ENCODE assay signal across 23 cellular contexts in genomic region chr11:134118016-134118415, GRCh38. TPM values are rescaled to one million over a fixed set of nuclear protein-coding genes. Genes with fewer than 3 reads are reported as not detected.
DNase-seq lines count a peak whose midpoint lies in the region; ATAC-seq and TF ChIP-seq lines count a peak whose summit lies in the region.
"Had no signal": no experiment of that assay in that cellular context is flagged by ENCODE, and none has a peak within 500 bp of the region (broad histone marks: within the 10 kb centered on the region; RNA-seq: fewer than 3 reads in every experiment).

No MANE protein-coding gene starts in this region.

- no peak overlapping the region for H3K4me3 ChIP-seq in breast epithelium
- no peak overlapping the region for H3K4me3 ChIP-seq in dorsolateral prefrontal cortex
- no peak overlapping the region for H3K4me3 ChIP-seq in endodermal cell (ENCODE audit: low read length)
- no peak overlapping the region for H3K4me3 ChIP-seq in psoas muscle
- H3K4me3 ChIP-seq: hepatocyte, neural progenitor cell, tibial nerve had no signal

- TF ChIP-seq POLR2A in breast epithelium (IDR thresholded peaks at IDR 0.05) = no peak

- POLR2A ChIA-PET in MCF 10A (lab: Yijun Ruan, JAX) = interaction anchor here (1.4 to 2.6 kb wide), 2 partner anchors 9 to 20 kb away, joined by 6 to 7 read pairs; no protein-coding TSS in a partner anchor

- H3K27ac Mint-ChIP-seq in MCF 10A (ENCODE audit: low read depth, unreplicated experiment) (peak overlapping the region; percentile 62), nephron (peak overlapping the region in 2 of 3 experiments; percentile 1 to 96), endodermal cell (no peak overlapping the region)
- H3K27ac Mint-ChIP-seq: activated CD4-positive, alpha-beta T cell treated with anti-CD3 and anti-CD28 coated beads for 36 hours; activated CD8-positive, alpha-beta memory T cell treated with anti-CD3 and anti-CD28 coated beads, Interleukin-2, amount 10 ng/mL, durations not matched to agents 7 days and 5 days; CD14-positive monocyte; IgD-negative memory B cell; neural progenitor cell had no signal

- intact Hi-C loops in MCF 10A (cut with micrococcal nuclease) = no loop called here
- intact Hi-C loops in breast epithelium (cut with DNase I; ENCODE audit: low total_unique reads) = no loop called here
- intact Hi-C loops in dorsolateral prefrontal cortex (cut with DNase I) = no loop called here
- intact Hi-C loops in psoas muscle (cut with DNase I) = no loop called here

- DNase-seq in MCF 10A (ENCODE audit: unreplicated experiment) (no peak), breast epithelium (ENCODE audit: low spot score in 2 of 2) (no peak), dorsolateral prefrontal cortex (no peak), endodermal cell (no peak), psoas muscle (no peak), NOMO-1 treated with DMSO at 0.1 percent for 48 hours (lab: John Stamatoyannopoulos, UW; ENCODE audit: unreplicated experiment) (no peak)
- DNase-seq: activated CD4-positive, alpha-beta T cell treated with anti-CD3 and anti-CD28 coated beads for 36 hours; activated CD8-positive, alpha-beta memory T cell treated with anti-CD3 and anti-CD28 coated beads, Interleukin-2, amount 10 ng/mL, durations not matched to agents 7 days and 5 days; effector memory CD4-positive, alpha-beta T cell; H7; NK-92 treated with Interleukin-12 subunit alpha and Interleukin-12 subunit beta, amount 100 ng/mL, for 24 hours; RPMI8226; stimulated activated CD4-positive, alpha-beta T cell treated with anti-CD3 and anti-CD28 coated beads, Interleukin-15, amount 100 ng/mL, for 24 hours; stimulated activated naive B cell treated with anti-CD40 and anti-IgM and Interleukin-4, amounts not matched to agents 10 μg/mL and 1 μg/mL and 100 μg/mL, for 72 hours had no signal

- H3K4me1 ChIP-seq in breast epithelium (no peaks in the 10 kb centered on the region), endodermal cell (ENCODE audit: control insufficient read depth, insufficient read depth, low read length) (no peaks in the 10 kb centered on the region), psoas muscle (peaks cover 29% of the 10 kb centered on the region)

- no peaks in the 10 kb centered on the region for H3K36me3 Mint-ChIP-seq in MCF 10A (ENCODE audit: insufficient read depth, unreplicated experiment)
- peaks cover 4% of the 10 kb centered on the region for H3K36me3 Mint-ChIP-seq in nephron (ENCODE audit: low read depth)
- H3K36me3 Mint-ChIP-seq in endodermal cell (ENCODE audit: low read depth) = no peaks in the 10 kb centered on the region
- H3K36me3 Mint-ChIP-seq: CD14-positive monocyte had no signal

- H3K36me3 ChIP-seq in breast epithelium = no peaks in the 10 kb centered on the region
- H3K36me3 ChIP-seq in endodermal cell (ENCODE audit: control insufficient read depth, insufficient read depth, low read length) = no peaks in the 10 kb centered on the region
- no peaks in the 10 kb centered on the region for H3K36me3 ChIP-seq in psoas muscle (ENCODE audit: insufficient read depth in 1 of 2, low read depth in 1 of 2)
- H3K36me3 ChIP-seq: neural progenitor cell, tibial nerve had no signal

- H3K4me3 Mint-ChIP-seq in MCF 10A (ENCODE audit: unreplicated experiment) = no peak overlapping the region
- H3K4me3 Mint-ChIP-seq in nephron = no peak overlapping the region
- no peak overlapping the region for H3K4me3 Mint-ChIP-seq in endodermal cell
- H3K4me3 Mint-ChIP-seq: activated CD4-positive, alpha-beta T cell treated with anti-CD3 and anti-CD28 coated beads for 36 hours; activated CD8-positive, alpha-beta memory T cell treated with anti-CD3 and anti-CD28 coated beads, Interleukin-2, amount 10 ng/mL, durations not matched to agents 7 days and 5 days; CD14-positive monocyte; central memory CD8-positive, alpha-beta T cell; IgD-negative memory B cell; neural progenitor cell; stimulated activated naive B cell treated with anti-CD40 and anti-IgM and Interleukin-4, amounts not matched to agents 10 μg/mL and 1 μg/mL and 100 μg/mL, for 72 hours had no signal

- H3K9ac ChIP-seq in endodermal cell (ENCODE audit: extremely low read depth, low read length, poor library complexity, severe bottlenecking) = no peak overlapping the region
- H3K9ac ChIP-seq: neural progenitor cell had no signal

- CTCF ChIA-PET in MCF 10A (lab: Yijun Ruan, JAX) = interaction anchor here (0.8 to 1.5 kb wide), 3 partner anchors 19 to 194 kb away, joined by 3 to 4 read pairs (median 3); no protein-coding TSS in a partner anchor

- BruUV-seq in MCF 10A (replicated peaks; lab: Mats Ljungman, UMichigan) = no TSS peak

- TF ChIP-seq CTCF in MCF 10A (IDR thresholded peaks at IDR 0.05; ENCODE audit: unreplicated experiment) (no peak), breast epithelium (IDR thresholded peaks at IDR 0.05) (no peak), dorsolateral prefrontal cortex (IDR thresholded peaks at IDR 0.05 in 54 of 56, conservative IDR thresholded peaks at IDR 0.05 in 2 of 56; ENCODE audit: low read depth in 1 of 56, partially characterized antibody in 56 of 56) (no peak), nephron (IDR thresholded peaks at IDR 0.05; ENCODE audit: unreplicated experiment in 3 of 3) (no peak), endodermal cell (conservative IDR thresholded peaks at IDR 0.05) (no peak), psoas muscle (IDR thresholded peaks at IDR 0.05) (no peak)

- H3K27me3 ChIP-seq in breast epithelium = no peaks in the 10 kb centered on the region
- no peaks in the 10 kb centered on the region for H3K27me3 ChIP-seq in dorsolateral prefrontal cortex
- H3K27me3 ChIP-seq in endodermal cell (ENCODE audit: control insufficient read depth, insufficient read depth, low read length, poor library complexity, severe bottlenecking) = no peaks in the 10 kb centered on the region
- no peaks in the 10 kb centered on the region for H3K27me3 ChIP-seq in psoas muscle (ENCODE audit: insufficient read depth in 3 of 3, low read length in 2 of 3)
- H3K27me3 ChIP-seq: tibial nerve had no signal

- no peaks in the 10 kb centered on the region for H3K9me3 ChIP-seq in breast epithelium
- no peaks in the 10 kb centered on the region for H3K9me3 ChIP-seq in endodermal cell (ENCODE audit: control insufficient read depth, low read length)
- no peaks in the 10 kb centered on the region for H3K9me3 ChIP-seq in psoas muscle
- H3K9me3 ChIP-seq: tibial nerve had no signal

- H3K27me3 Mint-ChIP-seq in MCF 10A (ENCODE audit: insufficient read depth, unreplicated experiment) (peaks cover 7% of the 10 kb centered on the region), nephron (ENCODE audit: low read depth) (peaks cover under 1% of the 10 kb centered on the region), endodermal cell (ENCODE audit: insufficient read depth) (no peaks in the 10 kb centered on the region)
- H3K27me3 Mint-ChIP-seq: stimulated activated naive B cell treated with anti-CD40 and anti-IgM and Interleukin-4, amounts not matched to agents 10 μg/mL and 1 μg/mL and 100 μg/mL, for 72 hours had no signal

- H3K9me3 Mint-ChIP-seq in MCF 10A (ENCODE audit: unreplicated experiment) = no peaks in the 10 kb centered on the region
- H3K9me3 Mint-ChIP-seq in nephron = no peaks in the 10 kb centered on the region
- no peaks in the 10 kb centered on the region for H3K9me3 Mint-ChIP-seq in endodermal cell
- H3K9me3 Mint-ChIP-seq: central memory CD8-positive, alpha-beta T cell; IgD-negative memory B cell; stimulated activated naive B cell treated with anti-CD40 and anti-IgM and Interleukin-4, amounts not matched to agents 10 μg/mL and 1 μg/mL and 100 μg/mL, for 72 hours had no signal

- H3K27ac ChIP-seq in breast epithelium (no peak overlapping the region), dorsolateral prefrontal cortex (peak overlapping the region in 55 of 59 donors; percentile 10 to 99 (median 96)), endodermal cell (ENCODE audit: low read depth, low read length) (no peak overlapping the region), psoas muscle (no peak overlapping the region)
- H3K27ac ChIP-seq: hepatocyte, HL-60, neural progenitor cell had no signal

- H3K4me1 Mint-ChIP-seq in MCF 10A (ENCODE audit: insufficient read depth, unreplicated experiment) (peaks cover 30% of the 10 kb centered on the region), nephron (peaks cover 48% of the 10 kb centered on the region), endodermal cell (peaks cover 15% of the 10 kb centered on the region)
- H3K4me1 Mint-ChIP-seq: central memory CD8-positive, alpha-beta T cell had no signal

- ATAC-seq in HG03378 (IDR thresholded peaks at IDR 0.05; ENCODE audit: unreplicated experiment) = no peak
- no peak for ATAC-seq in psoas muscle
- ATAC-seq: activated CD4-positive, alpha-beta T cell treated with anti-CD3 and anti-CD28 coated beads for 36 hours; activated CD8-positive, alpha-beta memory T cell treated with anti-CD3 and anti-CD28 coated beads, Interleukin-2, amount 10 ng/mL, durations not matched to agents 7 days and 5 days had no signal

RNA-seq across cellular contexts. Expression of gene JAM3, which starts 49.1 kb away (rescaled TPM):
- total RNA-seq in MCF 10A (2022) = 1.6 TPM in 2 replicates
- 10 to 100 TPM; 25.0 to 34.5 (median 33.8) TPM for total RNA-seq in breast epithelium
- total RNA-seq in dorsolateral prefrontal cortex = 100 to 1,000 TPM in 42 of 120 experiments, 10 to 100 TPM in 78; 43.5 to 270 (median 90.6) TPM
- 10 to 100 TPM; 35.8 to 41.8 TPM for total RNA-seq in endodermal cell
- 110 TPM for polyA plus RNA-seq in endodermal cell (2013, experiment 1 of 2)
- polyA plus RNA-seq in endodermal cell (2013, experiment 2 of 2) = 105 TPM
- total RNA-seq in psoas muscle = 10 to 100 TPM in 1 of 4 donors, 1 to 10 TPM in 3; 2.4 to 12.7 (median 7.7) TPM
- polyA plus RNA-seq in psoas muscle = 1 to 10 TPM; 3.0 to 5.8 (median 3.9) TPM

Comparison
In these comparisons a context has a peak if more than half of its experiments do, and no peak if none do; other contexts are left out.
1. H3K27ac ChIP-seq: peak in dorsolateral prefrontal cortex (55 of 59); none in breast epithelium (0 of 2), endodermal cell (single experiment) and psoas muscle (single experiment).